Comparison of ENCODE assay signal across 1 cellular context in genomic region chr7:44986218-44987053, GRCh38.
TF ChIP-seq lines count a peak whose summit lies in the region.

No MANE protein-coding gene starts in this region.

TF ChIP-seq in GM12878, 131 proteins besides CTCF, POLR2A, EP300 and RAD21 (continued from another document and continues in another):
- no peak for TF ChIP-seq IRF5 (IDR thresholded peaks at IDR 0.05; ENCODE audit: borderline replicate concordance)
- peak; percentile 87; the same call in 1 of the 2 replicates for TF ChIP-seq ZBED1 (IDR thresholded peaks at IDR 0.05; ENCODE audit: borderline replicate concordance)
- TF ChIP-seq ETV6 (conservative IDR thresholded peaks at IDR 0.05 in 1 of 2, IDR thresholded peaks at IDR 0.05 in 1 of 2; ENCODE audit: borderline replicate concordance in 1 of 2, low read depth in 1 of 2), result peak in 1 of 2 experiments; percentile 38; a peak in 1 of 4 replicates
- TF ChIP-seq ZZZ3 (IDR thresholded peaks at IDR 0.05; ENCODE audit: control insufficient read depth, insufficient read length, low read depth), result no peak
- TF ChIP-seq CHD4 (IDR thresholded peaks at IDR 0.05), result no peak
- peak; percentile 86; the same call in 1 of the 2 replicates for TF ChIP-seq ASH2L (IDR thresholded peaks at IDR 0.05; ENCODE audit: borderline replicate concordance, low read depth)
- TF ChIP-seq ZNF687 (IDR thresholded peaks at IDR 0.05), result peak; percentile 99
- no peak for TF ChIP-seq SREBF2 (IDR thresholded peaks at IDR 0.05; ENCODE audit: low read length)
- TF ChIP-seq PRDM15 (CRISPR knock-in tag; IDR thresholded peaks at IDR 0.05), result no peak
- TF ChIP-seq HDAC6 (IDR thresholded peaks at IDR 0.05; ENCODE audit: unreplicated experiment), result peak; percentile 80
- TF ChIP-seq STAT1 (conservative IDR thresholded peaks at IDR 0.05), result 0 out of 2 replicates have a peak, but pooled peaks have one; percentile 25
- TF ChIP-seq NFIC (IDR thresholded peaks at IDR 0.05; ENCODE audit: low read depth, low read length), result no peak
- no peak for TF ChIP-seq SIX5 (IDR thresholded peaks at IDR 0.05; ENCODE audit: low read depth, low read length, severe bottlenecking)
- no peak for TF ChIP-seq E4F1 (IDR thresholded peaks at IDR 0.05; ENCODE audit: borderline replicate concordance, partially characterized antibody)
- TF ChIP-seq TBL1XR1 (IDR thresholded peaks at IDR 0.05; ENCODE audit: low read depth, low read length), result no peak
- TF ChIP-seq E2F8 (IDR thresholded peaks at IDR 0.05; ENCODE audit: low read depth, partially characterized antibody), result peak; percentile 19
- no peak for TF ChIP-seq NFYA (IDR thresholded peaks at IDR 0.05; ENCODE audit: borderline replicate concordance, low read depth, low read length)
- TF ChIP-seq ATF7 (IDR thresholded peaks at IDR 0.05; ENCODE audit: low read depth), result peak; percentile 99
- TF ChIP-seq NR2C2 (IDR thresholded peaks at IDR 0.05; ENCODE audit: borderline replicate concordance, control insufficient read depth, insufficient read length, low read depth), result no peak
- TF ChIP-seq CHD1 (IDR thresholded peaks at IDR 0.05; ENCODE audit: low read depth, low read length), result no peak
- TF ChIP-seq SIN3A (IDR thresholded peaks at IDR 0.05; ENCODE audit: low read depth, low read length), result peak; percentile 31; the same call in 1 of the 2 replicates
- no peak for TF ChIP-seq SKIL (IDR thresholded peaks at IDR 0.05; ENCODE audit: low read depth, poor library complexity, severe bottlenecking)
- TF ChIP-seq KAT2A (conservative IDR thresholded peaks at IDR 0.05; ENCODE audit: control insufficient read depth, low read depth, low read length), result no peak
- no peak for TF ChIP-seq SUPT20H (IDR thresholded peaks at IDR 0.05; ENCODE audit: borderline replicate concordance, control insufficient read depth, low read depth, low read length)
- no peak for TF ChIP-seq GABPA (IDR thresholded peaks at IDR 0.05; ENCODE audit: low read depth)
- peak; percentile 96 for TF ChIP-seq POLR2AphosphoS2 (IDR thresholded peaks at IDR 0.05; ENCODE audit: low read depth, low read length)
- TF ChIP-seq HDGF (IDR thresholded peaks at IDR 0.05), result 0 out of 2 replicates have a peak, but pooled peaks have one; percentile 58
- peak; percentile 33; the same call in 1 of the 2 replicates for TF ChIP-seq HCFC1 (IDR thresholded peaks at IDR 0.05; ENCODE audit: low read length)
- peak in 1 of 2 experiments; percentile 50; a peak in 2 of 4 replicates for TF ChIP-seq IKZF2 (IDR thresholded peaks at IDR 0.05)
- TF ChIP-seq MAX (IDR thresholded peaks at IDR 0.05; ENCODE audit: low read depth, low read length), result peak; percentile 99
- no peak; the same call in 1 of the 2 replicates for TF ChIP-seq RELB (IDR thresholded peaks at IDR 0.05; ENCODE audit: low read depth)
- TF ChIP-seq BCL11A (IDR thresholded peaks at IDR 0.05; ENCODE audit: low read depth, low read length), result 0 out of 2 replicates have a peak, but pooled peaks have one; percentile 34
- TF ChIP-seq CEBPB (IDR thresholded peaks at IDR 0.05; ENCODE audit: borderline replicate concordance in 1 of 2, low read depth in 2 of 2, low read length in 2 of 2), result no peak
- no peak for TF ChIP-seq CBX3 (IDR thresholded peaks at IDR 0.05; ENCODE audit: borderline replicate concordance, low read depth)
- no peak for TF ChIP-seq MTA3 (IDR thresholded peaks at IDR 0.05; ENCODE audit: borderline replicate concordance, low read length)
- no peak; the same call in none of the 2 replicates for TF ChIP-seq CHD2 (IDR thresholded peaks at IDR 0.05; ENCODE audit: borderline replicate concordance, low read depth, low read length)
- TF ChIP-seq SREBF1 (IDR thresholded peaks at IDR 0.05; ENCODE audit: low read length), result no peak
- peak; percentile 85 for TF ChIP-seq KLF5 (IDR thresholded peaks at IDR 0.05; ENCODE audit: partially characterized antibody)
- no peak for TF ChIP-seq MYB (IDR thresholded peaks at IDR 0.05; ENCODE audit: borderline replicate concordance, low read depth, low read length)
- peak; percentile 26; the same call in 1 of the 2 replicates for TF ChIP-seq NRF1 (conservative IDR thresholded peaks at IDR 0.05; ENCODE audit: low read depth, low read length)
- peak; percentile 68 for TF ChIP-seq NR2F1 (conservative IDR thresholded peaks at IDR 0.05)
- TF ChIP-seq CBX5 (IDR thresholded peaks at IDR 0.05; ENCODE audit: low read depth), result no peak
- TF ChIP-seq FOS (IDR thresholded peaks at IDR 0.05; ENCODE audit: borderline replicate concordance, extremely low read depth, insufficient read length), result no peak
- TF ChIP-seq FOXK2 (IDR thresholded peaks at IDR 0.05), result no peak
